Comparison of ENCODE assay signal across 9 cellular contexts in genomic region chr11:75450826-75451783, GRCh38. TPM values are rescaled to one million over a fixed set of nuclear protein-coding genes. Genes with fewer than 3 reads are reported as not detected.
DNase-seq lines count a peak whose midpoint lies in the region; ATAC-seq, FAIRE-seq and TF ChIP-seq lines count a peak whose summit lies in the region.
"Had no signal": no experiment of that assay in that cellular context is flagged by ENCODE, and none has a peak within 500 bp of the region (broad histone marks: within the 10 kb centered on the region; RNA-seq: fewer than 3 reads in every experiment).

No MANE protein-coding gene starts in this region.

- intact Hi-C loops in dorsolateral prefrontal cortex (cut with DNase I): no loop called here

- TF ChIP-seq CTCF in dorsolateral prefrontal cortex (IDR thresholded peaks at IDR 0.05 in 54 of 56, conservative IDR thresholded peaks at IDR 0.05 in 2 of 56; ENCODE audit: low read depth in 1 of 56, partially characterized antibody in 56 of 56): peak in 44 of 56 donors; percentile 15 to 54 (median 36)

- ATAC-seq in HG03442 (IDR thresholded peaks at IDR 0.05; ENCODE audit: unreplicated experiment) (no peak), HG02973 (IDR thresholded peaks at IDR 0.05; ENCODE audit: unreplicated experiment) (no peak)

- no peak overlapping the region for H3K4me3 ChIP-seq in dorsolateral prefrontal cortex

- no peak for TF ChIP-seq POLR2A in GM12892 (IDR thresholded peaks at IDR 0.05; ENCODE audit: low read depth, low read length)

- FAIRE-seq in GM12892 (lab: Jason Lieb, UNC): no peak

- DNase-seq in GM12892 (ENCODE audit: insufficient read length) (peak; percentile 52), RPMI8226 (peak; percentile 61), dorsolateral prefrontal cortex (no peak), NCI-H446 (lab: John Stamatoyannopoulos, UW) (no peak), G401 (ENCODE audit: low spot score) (no peak)
- DNase-seq in stimulated activated CD4-positive, alpha-beta T cell treated with anti-CD3 and anti-CD28 coated beads, Interleukin-12 subunit alpha, Interleukin-12 subunit beta, amount 100 ng/mL, for 4 hours: peak; percentile 27
- DNase-seq: NCI-H1048 had no signal

- H3K27me3 ChIP-seq in dorsolateral prefrontal cortex: peaks cover 0 to 10% (median 0%) of the 10 kb centered on the region in 45 donors

- in situ Hi-C loops in G401 (cut with HindIII; ENCODE audit: low sequenced_read_pairs): no loop called here

- H3K27ac ChIP-seq in dorsolateral prefrontal cortex: no peak overlapping the region

RNA-seq across cellular contexts. Expression of gene KLHL35, which starts 18.1 kb away (rescaled TPM):
- 0.87 TPM for polyA plus RNA-seq in GM12892 (2012; ENCODE audit: missing spikeins)
- total RNA-seq in dorsolateral prefrontal cortex: 10 to 100 TPM in 24 of 120 experiments, 1 to 10 TPM in 96; 3.4 to 16.3 (median 8.1) TPM
- not detected in 2 replicates for total RNA-seq in G401 (2014; rRNA removed; shearing (Covaris generic))

RNA-seq across cellular contexts. Expression of gene RPS3, which starts 51.8 kb away (rescaled TPM):
- 7,421 TPM for polyA plus RNA-seq in GM12892 (2012; ENCODE audit: missing spikeins)
- total RNA-seq in dorsolateral prefrontal cortex: 100 to 1,000 TPM; 382 to 717 (median 502) TPM
- 2,959 and 3,951 TPM in 2 replicates for total RNA-seq in G401 (2014; rRNA removed; shearing (Covaris generic))

Comparison
In these comparisons a context has a peak if more than half of its experiments do, and no peak if none do; other contexts are left out.
1. DNase-seq: peak in GM12892 (single experiment), RPMI8226 (single experiment) and stimulated activated CD4-positive, alpha-beta T cell treated with anti-CD3 and anti-CD28 coated beads, Interleukin-12 subunit alpha, Interleukin-12 subunit beta, amount 100 ng/mL, for 4 hours (single experiment); none in dorsolateral prefrontal cortex (0 of 10), NCI-H446 (0 of 2) and G401 (single experiment).